20 cellular contexts compared by ENCODE assay signal in genomic region chrX:2384486-2384885, GRCh38.
DNase-seq lines count a peak whose midpoint lies in the region; ATAC-seq, FAIRE-seq and TF ChIP-seq lines count a peak whose summit lies in the region.
"Had no signal": no experiment of that assay in that cellular context is flagged by ENCODE, and none has a peak within 500 bp of the region (broad histone marks: within the 10 kb centered on the region; RNA-seq: fewer than 3 reads in every experiment).

No MANE protein-coding gene starts in this region.

- CTCF ChIA-PET in A549 (lab: Yijun Ruan, JAX), result no interaction called here

- TF ChIP-seq POLR2A in A549 (IDR thresholded peaks at IDR 0.05; ENCODE audit: low read length), result no peak

- no peak for TF ChIP-seq CTCF in A549 (IDR thresholded peaks at IDR 0.05)
- no peak for TF ChIP-seq CTCF in neutrophil (IDR thresholded peaks at IDR 0.05)

- H3K4me3 ChIP-seq in A549, result no peak overlapping the region
- no peak overlapping the region for H3K4me3 ChIP-seq in neutrophil (ENCODE audit: low read depth in 1 of 2, low read length in 1 of 2)
- H3K4me3 ChIP-seq: BLaER1 had no signal

- peak overlapping the region in 1 of 2 experiments; percentile 62; a peak in 3 of 6 replicates for H3K27ac ChIP-seq in A549
- H3K27ac ChIP-seq in neutrophil, result peak overlapping the region; percentile 33
- H3K27ac ChIP-seq: 22Rv1, BLaER1 had no signal

- TF ChIP-seq EP300 in A549 (IDR thresholded peaks at IDR 0.05), result no peak

- H3K4me2 ChIP-seq in A549, result 0 out of 3 replicates have a peak overlapping the region, but pooled peaks have one; percentile 13
- H3K4me2 ChIP-seq: BLaER1 had no signal

- H3K27me3 ChIP-seq in neutrophil, result no peaks in the 10 kb centered on the region
- H3K27me3 ChIP-seq: BE2C, BLaER1 had no signal

- no peak for DNase-seq in A549 (ENCODE audit: low read depth in 1 of 2, low spot score in 1 of 2)
- DNase-seq in dermis blood vessel endothelial cell, result peak; percentile 50
- no peak for DNase-seq in NCI-H526 treated with DMSO at 0.1 percent for 48 hours (lab: John Stamatoyannopoulos, UW)
- DNase-seq: BE2C; C1 segment of cervical spinal cord; CD4-positive, alpha-beta memory T cell; CD4-positive, CD25-positive, alpha-beta regulatory T cell; CD8-positive, alpha-beta memory T cell; COR-L47; DMS 273 treated with DMSO at 0.1 percent for 48 hours; DMS153; DMS53; DMS79; DND-41; GDM1 had no signal

- POLR2A ChIA-PET in A549 (lab: Yijun Ruan, JAX), result no interaction called here

- ATAC-seq in A549, result no peak
- no peak for ATAC-seq in HG02588 (IDR thresholded peaks at IDR 0.05; ENCODE audit: unreplicated experiment)
- no peak for ATAC-seq in GM18909 (IDR thresholded peaks at IDR 0.05; ENCODE audit: poor library complexity, unreplicated experiment)

- 88% methylated on average over 4 of the region's 4 CpGs for WGBS in A549 (ENCODE audit: missing lambda C conversion rate)

- peaks cover 4% of the 10 kb centered on the region for H3K36me3 ChIP-seq in neutrophil
- H3K36me3 ChIP-seq: BE2C had no signal

- no peak for TF ChIP-seq RAD21 in A549 (conservative IDR thresholded peaks at IDR 0.05 in 1 of 2, IDR thresholded peaks at IDR 0.05 in 1 of 2)

- FAIRE-seq in A549 (lab: Jason Lieb, UNC), result no peak

- peaks cover 26% of the 10 kb centered on the region for H3K4me1 ChIP-seq in A549
- H3K4me1 ChIP-seq in neutrophil (ENCODE audit: control insufficient read depth in 1 of 2, insufficient read depth in 1 of 2, low read depth in 1 of 2, low read length in 1 of 2), result peaks cover 0 to 7% of the 10 kb centered on the region in 2 experiments
- H3K4me1 ChIP-seq: BE2C, BLaER1 had no signal

- H3K9me3 ChIP-seq in A549, result no peaks in the 10 kb centered on the region
- no peaks in the 10 kb centered on the region for H3K9me3 ChIP-seq in neutrophil
- H3K9me3 ChIP-seq: BE2C had no signal

TF ChIP-seq in A549, 52 proteins besides CTCF, POLR2A, EP300 and RAD21:
- TF ChIP-seq TP53 (CRISPR knock-in tag; IDR thresholded peaks at IDR 0.05) (no peak), NPAS2 (CRISPR knock-in tag; IDR thresholded peaks at IDR 0.05; ENCODE audit: borderline replicate concordance) (no peak)
